Comparison of ENCODE assay signal across 23 cellular contexts in genomic region chr3:10551139-10551538, GRCh38. TPM values are rescaled to one million over a fixed set of nuclear protein-coding genes. Genes with fewer than 3 reads are reported as not detected.
A peak's percentile ranks its signal among the peaks of the same experiment; 100 is the strongest.
DNase-seq lines count a peak whose midpoint lies in the region; ATAC-seq and TF ChIP-seq lines count a peak whose summit lies in the region.
"Had no signal": no experiment of that assay in that cellular context is flagged by ENCODE, and none has a peak within 500 bp of the region (broad histone marks: within the 10 kb centered on the region; RNA-seq: fewer than 3 reads in every experiment).

No MANE protein-coding gene starts in this region.

- H3K27me3 ChIP-seq in esophagus muscularis mucosa, result peaks cover 0 to 51% (median 0%) of the 10 kb centered on the region in 4 donors
- no peaks in the 10 kb centered on the region for H3K27me3 ChIP-seq in skeletal muscle tissue (ENCODE audit: control insufficient read depth in 3 of 3, insufficient read depth in 3 of 3, low read length in 3 of 3)

- peaks cover 0 to 3% (median 1%) of the 10 kb centered on the region in 4 donors for H3K4me1 ChIP-seq in esophagus muscularis mucosa
- peaks cover 37 to 57% (median 49%) of the 10 kb centered on the region in 3 donors for H3K4me1 ChIP-seq in skeletal muscle tissue (ENCODE audit: control insufficient read depth in 3 of 3, insufficient read depth in 3 of 3, low read length in 3 of 3)
- H3K4me1 ChIP-seq: prostate gland had no signal

- H3K9me3 ChIP-seq in esophagus muscularis mucosa, result no peaks in the 10 kb centered on the region
- H3K9me3 ChIP-seq in skeletal muscle tissue (ENCODE audit: control insufficient read depth in 3 of 3, low read length in 3 of 3), result no peaks in the 10 kb centered on the region
- H3K9me3 ChIP-seq: esophagus squamous epithelium, HAP-1, prostate gland had no signal

- peaks cover 2% of the 10 kb centered on the region for H3K27me3 Mint-ChIP-seq in activated CD8-positive, alpha-beta T cell treated with anti-CD3 and anti-CD28 coated beads, Interleukin-2, amount 10 ng/mL, durations not matched to agents 7 days and 5 days (ENCODE audit: low read depth)
- H3K27me3 Mint-ChIP-seq in activated CD8-positive, alpha-beta T cell treated with anti-CD3 and anti-CD28 coated beads for 36 hours, result peaks cover 7% of the 10 kb centered on the region

- ATAC-seq in activated CD8-positive, alpha-beta T cell treated with anti-CD3 and anti-CD28 coated beads, Interleukin-2, amount 10 ng/mL, durations not matched to agents 7 days and 5 days, result no peak
- ATAC-seq in activated CD8-positive, alpha-beta T cell treated with anti-CD3 and anti-CD28 coated beads for 36 hours, result no peak
- ATAC-seq in GM19395 (IDR thresholded peaks at IDR 0.05; ENCODE audit: unreplicated experiment), result no peak

- TF ChIP-seq POLR2A in NB4 (IDR thresholded peaks at IDR 0.05; ENCODE audit: extremely low read depth, insufficient read length) (no peak), esophagus muscularis mucosa (IDR thresholded peaks at IDR 0.05; ENCODE audit: low read depth) (no peak)

- POLR2A ChIA-PET in activated CD8-positive, alpha-beta T cell treated with anti-CD3 and anti-CD28 coated beads, Interleukin-2, amount 10 ng/mL, durations not matched to agents 7 days and 5 days (lab: Charles Lee), result no interaction called here
- POLR2A ChIA-PET in activated CD8-positive, alpha-beta T cell treated with anti-CD3 and anti-CD28 coated beads for 36 hours (lab: Charles Lee), result interaction anchor here (0.5 kb wide), 1 partner anchor 233 kb away, joined by 3 read pairs; no protein-coding TSS in a partner anchor

- intact Hi-C loops in activated CD8-positive, alpha-beta T cell treated with anti-CD3 and anti-CD28 coated beads for 36 hours (cut with micrococcal nuclease), result no loop called here
- intact Hi-C loops in esophagus muscularis mucosa (cut with DNase I), result no loop called here

- H3K4me1 Mint-ChIP-seq in activated CD8-positive, alpha-beta T cell treated with anti-CD3 and anti-CD28 coated beads, Interleukin-2, amount 10 ng/mL, durations not matched to agents 7 days and 5 days (ENCODE audit: low read depth), result peaks cover 40% of the 10 kb centered on the region
- peaks cover 34% of the 10 kb centered on the region for H3K4me1 Mint-ChIP-seq in activated CD8-positive, alpha-beta T cell treated with anti-CD3 and anti-CD28 coated beads for 36 hours (ENCODE audit: low read depth)

- H3K9me3 Mint-ChIP-seq in activated CD8-positive, alpha-beta T cell treated with anti-CD3 and anti-CD28 coated beads, Interleukin-2, amount 10 ng/mL, durations not matched to agents 7 days and 5 days (ENCODE audit: insufficient read depth), result no peaks in the 10 kb centered on the region
- no peaks in the 10 kb centered on the region for H3K9me3 Mint-ChIP-seq in activated CD8-positive, alpha-beta T cell treated with anti-CD3 and anti-CD28 coated beads for 36 hours
- H3K9me3 Mint-ChIP-seq: activated naive CD4-positive, alpha-beta T cell treated with anti-CD3 and anti-CD28 coated beads, Interleukin-2, amount 10 ng/mL, durations not matched to agents 7 days and 5 days; activated T-cell treated with anti-CD3 and anti-CD28 coated beads, Interleukin-2, amount 50 U/mL, for 72 hours had no signal

- no peak for TF ChIP-seq CTCF in activated CD8-positive, alpha-beta T cell treated with anti-CD3 and anti-CD28 coated beads for 36 hours (IDR thresholded peaks at IDR 0.05)
- TF ChIP-seq CTCF in NB4 (IDR thresholded peaks at IDR 0.05; ENCODE audit: low read depth, low read length) (no peak), esophagus muscularis mucosa (IDR thresholded peaks at IDR 0.05) (no peak)

- H3K27ac Mint-ChIP-seq in activated CD8-positive, alpha-beta T cell treated with anti-CD3 and anti-CD28 coated beads, Interleukin-2, amount 10 ng/mL, durations not matched to agents 7 days and 5 days, result peak overlapping the region; percentile 16
- H3K27ac Mint-ChIP-seq in activated CD8-positive, alpha-beta T cell treated with anti-CD3 and anti-CD28 coated beads for 36 hours, result no peak overlapping the region
- H3K27ac Mint-ChIP-seq: activated naive CD4-positive, alpha-beta T cell treated with anti-CD3 and anti-CD28 coated beads, Interleukin-2, amount 10 ng/mL, durations not matched to agents 7 days and 5 days; activated T-cell treated with anti-CD3 and anti-CD28 coated beads, Interleukin-2, amount 50 U/mL, for 72 hours had no signal

- peak; percentile 12 for DNase-seq in activated CD8-positive, alpha-beta T cell treated with anti-CD3 and anti-CD28 coated beads, Interleukin-2, amount 10 ng/mL, durations not matched to agents 7 days and 5 days
- no peak for DNase-seq in activated CD8-positive, alpha-beta T cell treated with anti-CD3 and anti-CD28 coated beads for 36 hours
- DNase-seq in NB4 (ENCODE audit: low read depth) (peak; percentile 18), esophagus muscularis mucosa (ENCODE audit: extremely low spot score) (peak; percentile 68), NCI-H1105 treated with DMSO at 0.1 percent for 48 hours (lab: John Stamatoyannopoulos, UW) (no peak), NCI-H2227 treated with DMSO at 0.1 percent for 48 hours (lab: John Stamatoyannopoulos, UW) (no peak)
- DNase-seq: activated naive CD4-positive, alpha-beta T cell treated with anti-CD3 and anti-CD28 coated beads, Interleukin-2, amount 10 ng/mL, durations not matched to agents 7 days and 5 days; activated T-cell treated with anti-CD3 and anti-CD28 coated beads, Interleukin-2, amount 50 U/mL, for 72 hours; AML-193; esophagus squamous epithelium; foreskin melanocyte; GDM1; mammary epithelial cell; NCI-H2081; NCI-H446 treated with DMSO at 0.1 percent for 48 hours; stimulated activated CD4-positive, alpha-beta T cell treated with anti-CD3 and anti-CD28 coated beads, Interleukin-15, amount 100 ng/mL, for 24 hours; stimulated activated naive CD8-positive, alpha-beta T cell treated with anti-CD3 and anti-CD28 coated beads, Interleukin-15, Interleukin-2, amounts not matched to agents 100 U/mL and 50 U/mL, for 24 hours had no signal

- H3K4me3 ChIP-seq in NB4 (ENCODE audit: low read depth, low read length) (peak overlapping the region; percentile 21), esophagus muscularis mucosa (no peak overlapping the region), skeletal muscle tissue (ENCODE audit: low read length in 3 of 3) (no peak overlapping the region)
- H3K4me3 ChIP-seq: esophagus squamous epithelium, HAP-1, prostate gland had no signal

- CTCF ChIA-PET in activated CD8-positive, alpha-beta T cell treated with anti-CD3 and anti-CD28 coated beads, Interleukin-2, amount 10 ng/mL, durations not matched to agents 7 days and 5 days (lab: Charles Lee), result no interaction called here
- CTCF ChIA-PET in activated CD8-positive, alpha-beta T cell treated with anti-CD3 and anti-CD28 coated beads for 36 hours (lab: Charles Lee), result interaction anchor here (1.1 kb wide), 1 partner anchor 188 kb away, joined by 3 read pairs; no protein-coding TSS in a partner anchor

- H3K27ac ChIP-seq in esophagus muscularis mucosa (replicated peaks in 1 of 4) (no peak overlapping the region), skeletal muscle tissue (ENCODE audit: low read depth, low read length) (peak overlapping the region; percentile 83)
- H3K27ac ChIP-seq: prostate gland had no signal

- no peaks in the 10 kb centered on the region for H3K36me3 ChIP-seq in esophagus muscularis mucosa
- H3K36me3 ChIP-seq in skeletal muscle tissue (ENCODE audit: control insufficient read depth in 3 of 3, insufficient read depth in 3 of 3, low read length in 3 of 3), result no peaks in the 10 kb centered on the region
- H3K36me3 ChIP-seq: esophagus squamous epithelium, HAP-1, prostate gland had no signal

- no peaks in the 10 kb centered on the region for H3K36me3 Mint-ChIP-seq in activated CD8-positive, alpha-beta T cell treated with anti-CD3 and anti-CD28 coated beads, Interleukin-2, amount 10 ng/mL, durations not matched to agents 7 days and 5 days (ENCODE audit: low read depth)
- no peaks in the 10 kb centered on the region for H3K36me3 Mint-ChIP-seq in activated CD8-positive, alpha-beta T cell treated with anti-CD3 and anti-CD28 coated beads for 36 hours (ENCODE audit: low read depth)
- H3K36me3 Mint-ChIP-seq: activated naive CD4-positive, alpha-beta T cell treated with anti-CD3 and anti-CD28 coated beads, Interleukin-2, amount 10 ng/mL, durations not matched to agents 7 days and 5 days had no signal

- peak overlapping the region; percentile 50 to 79 (median 66) for H3K9ac ChIP-seq in skeletal muscle tissue (ENCODE audit: low read depth in 1 of 3, low read length in 3 of 3)

- TF ChIP-seq EP300 in esophagus muscularis mucosa (IDR thresholded peaks at IDR 0.05), result no peak

- 71% methylated on average over 9 of the region's 9 CpGs for WGBS in esophagus muscularis mucosa

- no peak overlapping the region for H3K4me3 Mint-ChIP-seq in activated CD8-positive, alpha-beta T cell treated with anti-CD3 and anti-CD28 coated beads, Interleukin-2, amount 10 ng/mL, durations not matched to agents 7 days and 5 days
- H3K4me3 Mint-ChIP-seq in activated CD8-positive, alpha-beta T cell treated with anti-CD3 and anti-CD28 coated beads for 36 hours, result no peak overlapping the region
- H3K4me3 Mint-ChIP-seq: activated naive CD4-positive, alpha-beta T cell treated with anti-CD3 and anti-CD28 coated beads, Interleukin-2, amount 10 ng/mL, durations not matched to agents 7 days and 5 days had no signal

RNA-seq across cellular contexts. Expression of gene ATP2B2, which starts 45.8 kb away (rescaled TPM):
- not detected for total RNA-seq in activated CD8-positive, alpha-beta T cell treated with anti-CD3 and anti-CD28 coated beads, Interleukin-2, amount 10 ng/mL, durations not matched to agents 7 days and 5 days
- total RNA-seq in activated CD8-positive, alpha-beta T cell treated with anti-CD3 and anti-CD28 coated beads for 36 hours, result not detected
- total RNA-seq in esophagus muscularis mucosa (under 1 TPM; under 0.01 to 0.75 (median 0.39) TPM), skeletal muscle tissue (3.7 TPM)
- total RNA-seq: activated CD8-positive, alpha-beta memory T cell treated with anti-CD3 and anti-CD28 coated beads for 36 hours; activated T-cell treated with anti-CD3 and anti-CD28 coated beads, Interleukin-2, amount 50 U/mL, for 72 hours; mammary epithelial cell; T-helper 1 cell treated with Interleukin-12 subunit alpha and Interleukin-12 subunit beta and Interleukin-4 antibody, amounts not matched to agents 30 ng/mL and 1 ng/mL, for 36 hours had no signal

Comparison
In these comparisons a context has a peak if more than half of its experiments do, and no peak if none do; other contexts are left out.
1. DNase-seq: peak in activated CD8-positive, alpha-beta T cell treated with anti-CD3 and anti-CD28 coated beads, Interleukin-2, amount 10 ng/mL, durations not matched to agents 7 days and 5 days (single experiment), NB4 (single experiment) and esophagus muscularis mucosa (single experiment); none in activated CD8-positive, alpha-beta T cell treated with anti-CD3 and anti-CD28 coated beads for 36 hours (single experiment), NCI-H1105 treated with DMSO at 0.1 percent for 48 hours (single experiment) and NCI-H2227 treated with DMSO at 0.1 percent for 48 hours (single experiment).